ENCODE assay signal across 18 cellular contexts in genomic region chr20:44620030-44620429, GRCh38. TPM values are rescaled to one million over a fixed set of nuclear protein-coding genes. Genes with fewer than 3 reads are reported as not detected.
DNase-seq lines count a peak whose midpoint lies in the region; ATAC-seq and TF ChIP-seq lines count a peak whose summit lies in the region.
"Had no signal": no experiment of that assay in that cellular context is flagged by ENCODE, and none has a peak within 500 bp of the region (broad histone marks: within the 10 kb centered on the region; RNA-seq: fewer than 3 reads in every experiment).

No MANE protein-coding gene starts in this region.

- H3K4me1 ChIP-seq in RWPE2 (ENCODE audit: insufficient read depth, poor library complexity, severe bottlenecking) (no peaks in the 10 kb centered on the region), PC-3 (ENCODE audit: insufficient read depth, low read length) (no peaks in the 10 kb centered on the region)

- H4K20me1 ChIP-seq in PC-3 (ENCODE audit: low read length), result no peaks in the 10 kb centered on the region

- H3K79me2 ChIP-seq in PC-3 (ENCODE audit: low read length), result no peaks in the 10 kb centered on the region

- no peaks in the 10 kb centered on the region for H3K27me3 ChIP-seq in AG04450 (ENCODE audit: control insufficient read depth, insufficient read depth, low read length)
- no peaks in the 10 kb centered on the region for H3K27me3 ChIP-seq in CD4-positive, alpha-beta T cell (ENCODE audit: control insufficient read depth, insufficient read depth, low read length)
- no peaks in the 10 kb centered on the region for H3K27me3 ChIP-seq in RWPE2 (ENCODE audit: insufficient read depth, poor library complexity, severe bottlenecking)
- H3K27me3 ChIP-seq in PC-3 (ENCODE audit: low read length), result no peaks in the 10 kb centered on the region

- no TSS peak for BruUV-seq in PC-3 (replicated peaks; lab: Mats Ljungman, UMichigan)

- no peak overlapping the region for H3K4me2 ChIP-seq in PC-3 (ENCODE audit: low read length)

- H3K27ac ChIP-seq in AG04450 (ENCODE audit: low read depth, low read length) (peak overlapping the region; percentile 21), RWPE2 (ENCODE audit: poor library complexity, severe bottlenecking) (no peak overlapping the region), PC-3 (ENCODE audit: low read length) (no peak overlapping the region)
- H3K27ac ChIP-seq in CD4-positive, alpha-beta T cell (ENCODE audit: low read depth, low read length), result no peak overlapping the region

- DNase-seq in AG04450 (ENCODE audit: low read depth, low spot score), result no peak
- DNase-seq in CD4-positive, alpha-beta T cell, result no peak
- DNase-seq in RWPE2 (ENCODE audit: low spot score), result peak; percentile 74
- no peak for DNase-seq in memory B cell (ENCODE audit: low spot score in 2 of 2)
- no peak for DNase-seq in KG1 (lab: John Stamatoyannopoulos, UW)
- no peak for DNase-seq in NCI-H1105 treated with DMSO at 0.1 percent for 48 hours (lab: John Stamatoyannopoulos, UW)
- no peak for DNase-seq in PC-3
- no peak for DNase-seq in activated T-cell treated with anti-CD3 and anti-CD28 coated beads, Interleukin-2, amount 50 U/mL, for 48 hours
- DNase-seq: DMS79 treated with DMSO at 0.1 percent for 48 hours, GOT3, NCI-H1436 treated with DMSO at 0.1 percent for 48 hours, NCI-H2029 treated with DMSO at 0.1 percent for 48 hours, NCI-H748 treated with DMSO at 0.1 percent for 48 hours, SHP77 treated with DMSO at 0.1 percent for 48 hours had no signal

- intact Hi-C loops in CD4-positive, alpha-beta T cell (cut with DNase I, micrococcal nuclease), result loop anchor here in 1 of 2 experiments (2.0 to 5.0 kb wide), 2 partner anchors 21 to 62 kb away; no protein-coding TSS in a partner anchor
- intact Hi-C loops in PC-3 (cut with micrococcal nuclease), result no loop called here

- no peak for ATAC-seq in CD4-positive, alpha-beta T cell (ENCODE audit: poor library complexity)
- ATAC-seq in RWPE2 (ENCODE audit: low read depth) (no peak), memory B cell (ENCODE audit: low read depth) (no peak), PC-3 (no peak)
- ATAC-seq: GM12878, K562, Panc1, SK-N-SH treated with all-trans-retinoic acid at 6 μM for 48 hours had no signal

- no peaks in the 10 kb centered on the region for H3K27me3 Mint-ChIP-seq in CD4-positive, alpha-beta T cell
- H3K27me3 Mint-ChIP-seq in memory B cell, result no peaks in the 10 kb centered on the region

- H3F3A ChIP-seq in PC-3 (ENCODE audit: low read length, unreplicated experiment), result no peaks in the 10 kb centered on the region

- H3K9ac ChIP-seq in PC-3 (ENCODE audit: low read length), result no peak overlapping the region

- no peak for TF ChIP-seq CTCF in AG04450 (IDR thresholded peaks at IDR 0.05; ENCODE audit: low read depth, low read length)
- TF ChIP-seq CTCF in CD4-positive, alpha-beta T cell (IDR thresholded peaks at IDR 0.05), result no peak
- no peak for TF ChIP-seq CTCF in RWPE2 (IDR thresholded peaks at IDR 0.05; ENCODE audit: poor library complexity, severe bottlenecking)
- TF ChIP-seq CTCF in PC-3 (conservative IDR thresholded peaks at IDR 0.05; ENCODE audit: low read depth, low read length), result no peak

- no peak overlapping the region for H3K4me3 Mint-ChIP-seq in CD4-positive, alpha-beta T cell
- H3K4me3 Mint-ChIP-seq in memory B cell, result no peak overlapping the region

- no peaks in the 10 kb centered on the region for H3K9me2 ChIP-seq in PC-3 (replicated peaks; ENCODE audit: low read length)

- CTCF ChIA-PET in AG04450 (lab: Charles Lee), result no interaction called here
- CTCF ChIA-PET in CD4-positive, alpha-beta T cell (lab: Charles Lee), result no interaction called here
- CTCF ChIA-PET in PC-3 (lab: Charles Lee), result interaction anchor here (0.5 kb wide), 1 partner anchor 63 kb away, joined by 3 read pairs; no protein-coding TSS in a partner anchor

- peak overlapping the region; percentile 98 for H3K27ac Mint-ChIP-seq in CD4-positive, alpha-beta T cell
- H3K27ac Mint-ChIP-seq in memory B cell, result peak overlapping the region; percentile 71

- peaks cover 83% of the 10 kb centered on the region for H3K36me3 Mint-ChIP-seq in CD4-positive, alpha-beta T cell (ENCODE audit: low read depth)
- H3K36me3 Mint-ChIP-seq in memory B cell, result peaks cover 29% of the 10 kb centered on the region

- no peaks in the 10 kb centered on the region for H3K9me3 Mint-ChIP-seq in CD4-positive, alpha-beta T cell
- no peaks in the 10 kb centered on the region for H3K9me3 Mint-ChIP-seq in memory B cell

- peaks cover 56% of the 10 kb centered on the region for H3K4me1 Mint-ChIP-seq in CD4-positive, alpha-beta T cell (ENCODE audit: low read depth)
- peaks cover 20% of the 10 kb centered on the region for H3K4me1 Mint-ChIP-seq in memory B cell

- H3K9me3 ChIP-seq in AG04450 (ENCODE audit: control insufficient read depth, insufficient read depth, low read length) (peaks cover 18% of the 10 kb centered on the region), RWPE2 (ENCODE audit: severe bottlenecking) (no peaks in the 10 kb centered on the region), PC-3 (ENCODE audit: low read length) (no peaks in the 10 kb centered on the region)
- no peaks in the 10 kb centered on the region for H3K9me3 ChIP-seq in CD4-positive, alpha-beta T cell (ENCODE audit: control insufficient read depth, low read length)

- H3K4me3 ChIP-seq in AG04450 (ENCODE audit: low read depth, low read length), result no peak overlapping the region
- H3K4me3 ChIP-seq in RWPE2 (ENCODE audit: severe bottlenecking), result no peak overlapping the region
- H3K4me3 ChIP-seq in PC-3 (ENCODE audit: low read length), result no peak overlapping the region
- H3K4me3 ChIP-seq: GM12878, K562 had no signal

- no peak overlapping the region for H2AFZ ChIP-seq in PC-3 (ENCODE audit: low read length)

- POLR2A ChIA-PET in AG04450 (lab: Yijun Ruan, JAX), result no interaction called here
- POLR2A ChIA-PET in CD4-positive, alpha-beta T cell (lab: Charles Lee), result no interaction called here
- POLR2A ChIA-PET in PC-3 (lab: Charles Lee; ENCODE audit: unreplicated experiment), result no interaction called here

- H3K36me3 ChIP-seq in RWPE2 (ENCODE audit: low read depth) (peaks cover 54% of the 10 kb centered on the region), PC-3 (ENCODE audit: low read depth, low read length) (peaks cover 11% of the 10 kb centered on the region)

RNA-seq across cellular contexts. Expression of gene ADA, which starts 31.5 kb away (rescaled TPM):
- polyA plus RNA-seq in AG04450 (2011; rRNA removed), result 12.5 and 12.6 TPM in 2 replicates
- polyA minus RNA-seq in AG04450 (2011; rRNA and poly(A)+ RNA removed), result 9.6 and 14.4 TPM in 2 replicates
- 10 to 100 TPM; 31.7 to 32.8 TPM for total RNA-seq in CD4-positive, alpha-beta T cell
- 12.4 and 13.0 TPM in 2 replicates for total RNA-seq in PC-3 (2014; rRNA removed)

RNA-seq across cellular contexts. Expression of gene PKIG, which starts 37.7 kb away (rescaled TPM):
- 107 and 128 TPM in 2 replicates for polyA plus RNA-seq in AG04450 (2011; rRNA removed)
- 50.6 and 65.6 TPM in 2 replicates for polyA minus RNA-seq in AG04450 (2011; rRNA and poly(A)+ RNA removed)
- 1 to 10 TPM; 1.7 to 2.4 TPM for total RNA-seq in CD4-positive, alpha-beta T cell
- total RNA-seq in PC-3 (2014; rRNA removed), result 47.5 and 49.2 TPM in 2 replicates

Comparison
In these comparisons a context has a peak if more than half of its experiments do, and no peak if none do; other contexts are left out.
1. RNA of gene PKIG, which starts 37.7 kb away (total RNA-seq): 47.5 to 49.2 TPM in PC-3; 1.7 to 2.4 TPM in CD4-positive, alpha-beta T cell; every median in the first group is over 10 times any median in the second.